ENCODE assay signal across 1 cellular context in the genomic region with DNA sequence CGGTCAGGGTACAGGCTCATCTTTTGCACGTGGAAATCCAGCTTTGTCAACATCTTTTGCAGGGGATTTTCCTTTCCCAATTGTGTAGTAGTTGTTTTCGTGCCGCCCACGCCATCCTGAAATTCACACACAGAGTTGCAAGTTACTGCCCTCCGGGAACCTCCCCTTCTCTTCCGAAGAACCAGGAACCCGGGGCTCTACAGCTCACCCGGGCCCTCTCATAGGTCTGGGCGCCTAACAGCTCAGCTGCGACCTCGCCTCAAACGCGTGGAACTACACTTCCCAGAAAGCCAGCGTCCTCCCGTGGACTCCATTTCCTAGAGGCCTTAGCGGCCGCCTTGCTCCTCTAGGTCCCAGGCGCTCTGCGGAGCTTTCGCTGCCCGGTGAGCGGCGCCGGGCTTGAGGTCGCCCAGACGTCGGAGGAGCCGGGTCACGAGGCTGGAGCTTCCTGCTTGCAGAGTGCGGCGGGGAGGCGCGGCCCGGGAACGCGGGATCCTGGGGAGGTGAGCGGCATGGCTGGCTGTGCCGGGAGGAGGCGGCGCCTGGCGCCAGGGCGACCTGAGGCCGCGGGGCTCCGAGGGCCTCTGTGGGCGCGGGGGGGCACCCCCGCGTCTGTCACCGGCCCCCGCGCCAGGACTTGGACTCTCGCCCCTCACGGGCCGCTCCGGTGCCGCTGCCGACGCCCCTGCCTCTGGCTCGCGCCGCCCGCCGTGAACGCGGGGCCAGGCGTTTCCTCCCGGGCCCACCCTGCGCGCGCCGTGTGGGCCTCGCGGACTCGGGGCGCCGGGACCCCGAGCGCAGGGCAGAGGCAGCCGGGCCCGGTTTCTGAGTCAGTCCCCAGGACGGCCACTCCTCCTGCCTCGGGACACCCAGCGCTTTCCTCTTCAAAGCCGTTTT.
TF ChIP-seq lines count a peak whose summit lies in the region.

ZNF354B (plus strand) TSS at position 329 of the 897 bp plus-strand sequence. CDS start 1,095 bp downstream, outside the sequence.

TF ChIP-seq in GM23338, 12 proteins besides CTCF, POLR2A, EP300 and RAD21 (continued from another document):
- no peak for TF ChIP-seq ZNF462 (CRISPR knock-in tag; IDR thresholded peaks at IDR 0.05)
